ENCODE assay signal across 6 cellular contexts in the genomic region with DNA sequence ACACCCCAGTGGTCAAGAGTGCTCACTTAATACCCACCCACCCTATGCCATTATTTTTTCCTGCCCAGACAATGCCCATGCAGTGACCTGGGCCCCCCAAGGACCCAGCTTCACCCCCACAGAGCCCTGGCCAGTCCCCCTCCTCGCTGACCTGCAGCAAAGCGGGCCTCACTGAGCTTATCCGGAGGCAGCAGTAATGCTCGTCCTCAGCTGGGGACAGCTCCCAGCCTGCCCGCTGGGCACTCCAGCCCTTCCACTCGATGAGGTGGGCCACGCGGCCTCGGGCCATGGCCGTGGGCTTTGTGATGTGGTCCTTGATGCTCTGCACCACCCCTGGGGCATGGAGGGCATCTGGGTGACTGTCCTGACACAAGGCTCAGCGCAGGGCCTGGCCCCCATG. TPM values are rescaled to one million over a fixed set of nuclear protein-coding genes. Genes with fewer than 3 reads are reported as not detected.
"Had no signal": no experiment of that assay in that cellular context is flagged by ENCODE, and none has a peak within 500 bp of the region (broad histone marks: within the 10 kb centered on the region; RNA-seq: fewer than 3 reads in every experiment).

No MANE protein-coding gene starts in this region.

RNA-seq across cellular contexts. Expression of gene CLCNKB, which starts 7.1 kb away (rescaled TPM):
- total RNA-seq: GM23248, H4 had no signal
- polyA plus RNA-seq: GM23248 had no signal

RNA-seq across cellular contexts. Expression of gene CLCNKA, which starts 14.6 kb away (rescaled TPM):
- total RNA-seq: GM23248, H4, HFFc6 had no signal
- polyA plus RNA-seq: GM23248 had no signal

RNA-seq across cellular contexts. Expression of gene HSPB7, which starts 18.6 kb away (rescaled TPM):
- total RNA-seq: GM23338, H1, H4, H9 had no signal
- polyA plus RNA-seq: H1 had no signal

RNA-seq across cellular contexts. Expression of gene SRARP, which starts 32.4 kb away (rescaled TPM):
- total RNA-seq: GM23248, GM23338, H1, H4, H9, HFFc6 had no signal
- polyA plus RNA-seq: GM23248, GM23338, H1 had no signal
